In genomic region chr22:29766632-29767288, GRCh38 we compare ENCODE assay signal across 1 cellular context.
TF ChIP-seq lines count a peak whose summit lies in the region.

Gene ZMAT5, minus strand, starts transcription at chr22:29767007. Its CDS starts 18,463 bp downstream, at chr22:29748544.

TF ChIP-seq in K562, 482 proteins besides CTCF, POLR2A, EP300 and RAD21 (continued from another document and continues in another):
- TF ChIP-seq MGA (IDR thresholded peaks at IDR 0.05) (no peak), TEAD4 (IDR thresholded peaks at IDR 0.05; ENCODE audit: low read length) (no peak), TEAD4 (CRISPR knock-in tag; IDR thresholded peaks at IDR 0.05; ENCODE audit: borderline replicate concordance) (no peak), TAF9B (IDR thresholded peaks at IDR 0.05; ENCODE audit: partially characterized antibody) (no peak), TAF15 (IDR thresholded peaks at IDR 0.05; ENCODE audit: low read depth, low read length) (no peak), FOXP1 (CRISPR knock-in tag; IDR thresholded peaks at IDR 0.05) (no peak), ATF1 (CRISPR knock-in tag; IDR thresholded peaks at IDR 0.05) (no peak), ATF1 (tag; IDR thresholded peaks at IDR 0.05) (peak; percentile 74), ZNF217 (CRISPR knock-in tag; IDR thresholded peaks at IDR 0.05) (no peak), ZNF696 (CRISPR knock-in tag; conservative IDR thresholded peaks at IDR 0.05) (no peak), ASH1L (IDR thresholded peaks at IDR 0.05; ENCODE audit: borderline replicate concordance, low read depth, partially characterized antibody) (no peak), ZNF165 (CRISPR knock-in tag; IDR thresholded peaks at IDR 0.05; ENCODE audit: borderline replicate concordance) (no peak), ZNF639 (CRISPR knock-in tag; conservative IDR thresholded peaks at IDR 0.05 in 1 of 2, IDR thresholded peaks at IDR 0.05 in 1 of 2) (0 out of 4 replicates have a peak, but pooled peaks of 1 of the 2 experiments have one; percentile 45), ZBTB8A (IDR thresholded peaks at IDR 0.05; ENCODE audit: partially characterized antibody) (no peak), KAT2B (IDR thresholded peaks at IDR 0.05; ENCODE audit: low read depth, low read length) (no peak), ZZZ3 (IDR thresholded peaks at IDR 0.05) (no peak), GABPB2 (CRISPR knock-in tag; conservative IDR thresholded peaks at IDR 0.05) (no peak), ZBTB1 (CRISPR knock-in tag; IDR thresholded peaks at IDR 0.05; ENCODE audit: borderline replicate concordance, low read depth) (no peak), ZNF57 (CRISPR knock-in tag; IDR thresholded peaks at IDR 0.05) (no peak)
- TF ChIP-seq, protein P1, sequence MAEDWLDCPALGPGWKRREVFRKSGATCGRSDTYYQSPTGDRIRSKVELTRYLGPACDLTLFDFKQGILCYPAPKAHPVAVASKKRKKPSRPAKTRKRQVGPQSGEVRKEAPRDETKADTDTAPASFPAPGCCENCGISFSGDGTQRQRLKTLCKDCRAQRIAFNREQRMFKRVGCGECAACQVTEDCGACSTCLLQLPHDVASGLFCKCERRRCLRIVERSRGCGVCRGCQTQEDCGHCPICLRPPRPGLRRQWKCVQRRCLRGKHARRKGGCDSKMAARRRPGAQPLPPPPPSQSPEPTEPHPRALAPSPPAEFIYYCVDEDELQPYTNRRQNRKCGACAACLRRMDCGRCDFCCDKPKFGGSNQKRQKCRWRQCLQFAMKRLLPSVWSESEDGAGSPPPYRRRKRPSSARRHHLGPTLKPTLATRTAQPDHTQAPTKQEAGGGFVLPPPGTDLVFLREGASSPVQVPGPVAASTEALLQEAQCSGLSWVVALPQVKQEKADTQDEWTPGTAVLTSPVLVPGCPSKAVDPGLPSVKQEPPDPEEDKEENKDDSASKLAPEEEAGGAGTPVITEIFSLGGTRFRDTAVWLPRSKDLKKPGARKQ (CRISPR knock-in tag; IDR thresholded peaks at IDR 0.05): no peak
- TF ChIP-seq, protein P2, sequence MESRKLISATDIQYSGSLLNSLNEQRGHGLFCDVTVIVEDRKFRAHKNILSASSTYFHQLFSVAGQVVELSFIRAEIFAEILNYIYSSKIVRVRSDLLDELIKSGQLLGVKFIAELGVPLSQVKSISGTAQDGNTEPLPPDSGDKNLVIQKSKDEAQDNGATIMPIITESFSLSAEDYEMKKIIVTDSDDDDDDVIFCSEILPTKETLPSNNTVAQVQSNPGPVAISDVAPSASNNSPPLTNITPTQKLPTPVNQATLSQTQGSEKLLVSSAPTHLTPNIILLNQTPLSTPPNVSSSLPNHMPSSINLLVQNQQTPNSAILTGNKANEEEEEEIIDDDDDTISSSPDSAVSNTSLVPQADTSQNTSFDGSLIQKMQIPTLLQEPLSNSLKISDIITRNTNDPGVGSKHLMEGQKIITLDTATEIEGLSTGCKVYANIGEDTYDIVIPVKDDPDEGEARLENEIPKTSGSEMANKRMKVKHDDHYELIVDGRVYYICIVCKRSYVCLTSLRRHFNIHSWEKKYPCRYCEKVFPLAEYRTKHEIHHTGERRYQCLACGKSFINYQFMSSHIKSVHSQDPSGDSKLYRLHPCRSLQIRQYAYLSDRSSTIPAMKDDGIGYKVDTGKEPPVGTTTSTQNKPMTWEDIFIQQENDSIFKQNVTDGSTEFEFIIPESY (CRISPR knock-in tag; IDR thresholded peaks at IDR 0.05): no peak
- TF ChIP-seq, protein P3, sequence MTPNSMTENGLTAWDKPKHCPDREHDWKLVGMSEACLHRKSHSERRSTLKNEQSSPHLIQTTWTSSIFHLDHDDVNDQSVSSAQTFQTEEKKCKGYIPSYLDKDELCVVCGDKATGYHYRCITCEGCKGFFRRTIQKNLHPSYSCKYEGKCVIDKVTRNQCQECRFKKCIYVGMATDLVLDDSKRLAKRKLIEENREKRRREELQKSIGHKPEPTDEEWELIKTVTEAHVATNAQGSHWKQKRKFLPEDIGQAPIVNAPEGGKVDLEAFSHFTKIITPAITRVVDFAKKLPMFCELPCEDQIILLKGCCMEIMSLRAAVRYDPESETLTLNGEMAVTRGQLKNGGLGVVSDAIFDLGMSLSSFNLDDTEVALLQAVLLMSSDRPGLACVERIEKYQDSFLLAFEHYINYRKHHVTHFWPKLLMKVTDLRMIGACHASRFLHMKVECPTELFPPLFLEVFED (CRISPR knock-in tag; conservative IDR thresholded peaks at IDR 0.05): no peak
- TF ChIP-seq, protein P4, sequence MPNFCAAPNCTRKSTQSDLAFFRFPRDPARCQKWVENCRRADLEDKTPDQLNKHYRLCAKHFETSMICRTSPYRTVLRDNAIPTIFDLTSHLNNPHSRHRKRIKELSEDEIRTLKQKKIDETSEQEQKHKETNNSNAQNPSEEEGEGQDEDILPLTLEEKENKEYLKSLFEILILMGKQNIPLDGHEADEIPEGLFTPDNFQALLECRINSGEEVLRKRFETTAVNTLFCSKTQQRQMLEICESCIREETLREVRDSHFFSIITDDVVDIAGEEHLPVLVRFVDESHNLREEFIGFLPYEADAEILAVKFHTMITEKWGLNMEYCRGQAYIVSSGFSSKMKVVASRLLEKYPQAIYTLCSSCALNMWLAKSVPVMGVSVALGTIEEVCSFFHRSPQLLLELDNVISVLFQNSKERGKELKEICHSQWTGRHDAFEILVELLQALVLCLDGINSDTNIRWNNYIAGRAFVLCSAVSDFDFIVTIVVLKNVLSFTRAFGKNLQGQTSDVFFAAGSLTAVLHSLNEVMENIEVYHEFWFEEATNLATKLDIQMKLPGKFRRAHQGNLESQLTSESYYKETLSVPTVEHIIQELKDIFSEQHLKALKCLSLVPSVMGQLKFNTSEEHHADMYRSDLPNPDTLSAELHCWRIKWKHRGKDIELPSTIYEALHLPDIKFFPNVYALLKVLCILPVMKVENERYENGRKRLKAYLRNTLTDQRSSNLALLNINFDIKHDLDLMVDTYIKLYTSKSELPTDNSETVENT (CRISPR knock-in tag; IDR thresholded peaks at IDR 0.05): no peak
- TF ChIP-seq, protein P5, sequence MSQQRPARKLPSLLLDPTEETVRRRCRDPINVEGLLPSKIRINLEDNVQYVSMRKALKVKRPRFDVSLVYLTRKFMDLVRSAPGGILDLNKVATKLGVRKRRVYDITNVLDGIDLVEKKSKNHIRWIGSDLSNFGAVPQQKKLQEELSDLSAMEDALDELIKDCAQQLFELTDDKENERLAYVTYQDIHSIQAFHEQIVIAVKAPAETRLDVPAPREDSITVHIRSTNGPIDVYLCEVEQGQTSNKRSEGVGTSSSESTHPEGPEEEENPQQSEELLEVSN (IDR thresholded peaks at IDR 0.05; ENCODE audit: borderline replicate concordance in 1 of 2, extremely low read depth in 1 of 2, insufficient read depth in 1 of 2, insufficient read length in 1 of 2, low read depth in 1 of 2, low read length in 1 of 2, poor library complexity in 1 of 2, severe bottlenecking in 1 of 2): peak in 1 of 2 experiments; percentile 2
